ENCODE assay signal across 9 cellular contexts in the genomic region with DNA sequence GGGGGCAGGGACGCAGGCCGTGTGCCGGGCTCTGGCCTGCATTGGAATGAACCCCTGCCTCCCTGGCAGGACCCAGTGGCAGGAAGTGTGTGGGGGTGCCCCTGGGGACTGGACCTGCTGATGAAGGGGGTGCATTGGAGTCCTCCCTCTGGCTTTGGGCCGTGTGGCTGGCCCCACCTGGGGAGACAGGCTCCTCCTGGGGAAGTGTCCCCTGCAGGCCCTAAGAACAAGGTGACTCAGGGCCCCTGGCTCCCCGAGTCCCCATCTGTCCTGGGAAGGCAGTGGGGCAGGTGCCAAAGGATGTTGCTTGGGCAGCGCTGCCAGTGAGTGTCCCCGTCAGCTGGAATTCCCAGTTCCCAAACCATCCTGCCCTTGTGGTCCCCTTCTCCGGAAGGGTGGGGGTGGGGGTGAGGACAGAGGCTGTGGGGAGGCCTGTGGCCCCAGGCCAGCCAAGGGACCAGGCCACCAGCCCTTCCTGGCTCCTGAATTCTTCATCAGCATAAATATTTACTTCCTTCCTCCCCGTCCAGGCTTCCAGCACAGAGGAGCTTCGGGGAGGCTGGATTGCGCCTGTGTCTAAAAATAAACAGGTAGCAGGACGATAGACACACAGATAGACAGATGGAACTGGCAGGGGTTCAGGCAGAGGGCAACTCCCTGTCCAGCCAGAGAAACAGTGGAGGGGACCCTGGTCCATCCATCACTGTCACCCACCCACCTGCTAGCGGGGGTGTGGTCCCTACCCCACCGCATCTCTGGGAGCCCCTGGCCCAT. TPM values are rescaled to one million over a fixed set of nuclear protein-coding genes. Genes with fewer than 3 reads are reported as not detected.
A peak's percentile ranks its signal among the peaks of the same experiment; 100 is the strongest.
DNase-seq lines count a peak whose midpoint lies in the region; ATAC-seq, FAIRE-seq and TF ChIP-seq lines count a peak whose summit lies in the region.
"Had no signal": no experiment of that assay in that cellular context is flagged by ENCODE, and none has a peak within 500 bp of the region (broad histone marks: within the 10 kb centered on the region; RNA-seq: fewer than 3 reads in every experiment).

No MANE protein-coding gene starts in this region.

- peak overlapping the region; percentile 22; the same call in 1 of the 2 replicates for H3K27ac ChIP-seq in HCT116 (ENCODE audit: low read depth, low read length)
- peak overlapping the region; percentile 39; the same call in 1 of the 3 replicates for H3K27ac ChIP-seq in K562 (ENCODE audit: extremely low read depth, low read depth, low read length)
- H3K27ac ChIP-seq in spleen: peak overlapping the region; percentile 33 to 78 (median 74)
- H3K27ac ChIP-seq in PC-9: no peak overlapping the region

- 51% methylated on average over 13 of the region's 14 CpGs for WGBS in K562 (ENCODE audit: insufficient coverage, low coverage, missing lambda C conversion rate)
- WGBS in spleen, 5 donors: 37 to 51% (median 45%) methylated on average over 8 to 14 of the region's 14 CpGs

- no peak overlapping the region for H3K9ac ChIP-seq in HCT116 (ENCODE audit: low read length)
- peak overlapping the region in 1 of 2 experiments; percentile 68; a peak in 2 of 4 replicates for H3K9ac ChIP-seq in K562 (ENCODE audit: insufficient read depth in 1 of 2, low read depth in 2 of 2, low read length in 2 of 2)

- H3K79me2 ChIP-seq in HCT116 (ENCODE audit: insufficient read depth, low read length): peaks cover 90% of the 10 kb centered on the region
- H3K79me2 ChIP-seq in K562 (ENCODE audit: control insufficient read depth, insufficient read depth, low read length): peaks cover 9% of the 10 kb centered on the region; the same call in 2 of the 3 replicates
- no peaks in the 10 kb centered on the region for H3K79me2 ChIP-seq in PC-9 (ENCODE audit: low read depth)

- ATAC-seq in HCT116: no peak
- ATAC-seq in K562: no peak

- DNase-seq in HCT116 (ENCODE audit: low read depth, low spot score) (no peak), K562 (ENCODE audit: extremely low read depth in 1 of 4, low spot score in 3 of 4) (no peak), kidney tubule cell (ENCODE audit: low spot score) (peak; percentile 55), spleen (no peak), PC-9 (no peak), HuH-7 (ENCODE audit: low spot score) (no peak), T-helper 1 cell (no peak)
- DNase-seq in stimulated activated naive CD4-positive, alpha-beta T cell treated with Interleukin-2 at 50 U/mL for 16 hours (lab: John Stamatoyannopoulos, UW): no peak
- DNase-seq: NCI-H446 had no signal

- POLR2A ChIA-PET in HCT116 (lab: Charles Lee): no interaction called here
- POLR2A ChIA-PET in K562 (lab: Yijun Ruan, JAX): interaction anchor here (0.5 to 1.1 kb wide), 6 partner anchors 9 to 624 kb away, joined by 3 to 5 read pairs (median 4); no protein-coding TSS in a partner anchor
- POLR2A ChIA-PET in PC-9 (lab: Charles Lee; ENCODE audit: unreplicated experiment): no interaction called here

- in situ Hi-C loops in K562 (cut with MboI): loop anchor here (10.0 kb wide), 2 partner anchors 124 to 344 kb away; no protein-coding TSS in a partner anchor

- BruUV-seq in HCT116 (replicated peaks; lab: Mats Ljungman, UMichigan) (no TSS peak), K562 (replicated peaks; lab: Mats Ljungman, UMichigan) (no TSS peak), PC-9 (replicated peaks; lab: Mats Ljungman, UMichigan) (no TSS peak)

- no peak for FAIRE-seq in K562 (lab: Jason Lieb, UNC)

- no peak for TF ChIP-seq POLR2A in HCT116 (IDR thresholded peaks at IDR 0.05; ENCODE audit: borderline replicate concordance, extremely low read depth, insufficient read depth, insufficient read length)
- TF ChIP-seq POLR2A in K562 (conservative IDR thresholded peaks at IDR 0.05): no peak
- TF ChIP-seq POLR2A in spleen (IDR thresholded peaks at IDR 0.05): no peak

- H4K20me1 ChIP-seq in HCT116 (ENCODE audit: insufficient read depth) (0 out of 2 replicates have a peak, but pooled peaks cover 3% of the 10 kb centered on the region), K562 (replicated peaks; ENCODE audit: control insufficient read depth, insufficient read depth, low read length) (0 out of 2 replicates have a peak, but pooled peaks cover 15% of the 10 kb centered on the region), PC-9 (ENCODE audit: insufficient read depth) (peaks cover 28% of the 10 kb centered on the region)

- H3K4me2 ChIP-seq in HCT116 (ENCODE audit: low read length) (peak overlapping the region; percentile 12; the same call in 1 of the 2 replicates), K562 (ENCODE audit: insufficient read depth, low read length) (no peak overlapping the region; the same call in 1 of the 2 replicates), PC-9 (no peak overlapping the region)

- no peak overlapping the region for H2AFZ ChIP-seq in HCT116 (ENCODE audit: low read depth, low read length, poor library complexity, severe bottlenecking)
- H2AFZ ChIP-seq in K562 (ENCODE audit: low read depth, low read length): no peak overlapping the region
- H2AFZ ChIP-seq in PC-9: no peak overlapping the region

- no peaks in the 10 kb centered on the region for H3K9me1 ChIP-seq in K562 (ENCODE audit: control insufficient read depth, insufficient read depth, low read length)

- no peak for TF ChIP-seq RAD21 in HCT116 (IDR thresholded peaks at IDR 0.05; ENCODE audit: low read depth)
- no peak for TF ChIP-seq RAD21 in K562 (CRISPR knock-in tag; conservative IDR thresholded peaks at IDR 0.05 in 1 of 2, IDR thresholded peaks at IDR 0.05 in 1 of 2)

- TF ChIP-seq EP300 in K562 (IDR thresholded peaks at IDR 0.05; ENCODE audit: low read length): no peak

- H3K36me3 ChIP-seq in HCT116 (ENCODE audit: control insufficient read depth in 1 of 2, insufficient read depth in 2 of 2, low read length in 2 of 2) (peaks cover 0 to 6% of the 10 kb centered on the region in 2 experiments; a peak in 1 of 4 replicates), K562 (ENCODE audit: control insufficient read depth, insufficient read depth, low read length) (no peaks in the 10 kb centered on the region), spleen (peaks cover 0 to 14% (median 0%) of the 10 kb centered on the region in 6 donors), PC-9 (ENCODE audit: low read depth) (no peaks in the 10 kb centered on the region)

- H3K27me3 ChIP-seq in HCT116 (ENCODE audit: insufficient read depth, low read length): no peaks in the 10 kb centered on the region
- no peaks in the 10 kb centered on the region for H3K27me3 ChIP-seq in K562 (ENCODE audit: control insufficient read depth in 2 of 2, insufficient read depth in 2 of 2, low read length in 2 of 2)
- peaks cover 0 to 33% (median 0%) of the 10 kb centered on the region in 7 donors for H3K27me3 ChIP-seq in spleen (replicated peaks in 1 of 7)
- no peaks in the 10 kb centered on the region for H3K27me3 ChIP-seq in PC-9 (ENCODE audit: insufficient read depth, low read depth)

- no peak for TF ChIP-seq CTCF in HCT116 (IDR thresholded peaks at IDR 0.05 in 2 of 3, conservative IDR thresholded peaks at IDR 0.05 in 1 of 3; ENCODE audit: borderline replicate concordance in 1 of 3, insufficient read depth in 1 of 3, low read depth in 2 of 3, low read length in 2 of 3)
- TF ChIP-seq CTCF in K562 (IDR thresholded peaks at IDR 0.05 in 2 of 3, conservative IDR thresholded peaks at IDR 0.05 in 1 of 3; ENCODE audit: insufficient read depth in 2 of 3, low read depth in 1 of 3, low read length in 3 of 3): no peak
- no peak for TF ChIP-seq CTCF in spleen (IDR thresholded peaks at IDR 0.05 in 8 of 11, conservative IDR thresholded peaks at IDR 0.05 in 3 of 11)
- no peak for TF ChIP-seq CTCF in PC-9 (conservative IDR thresholded peaks at IDR 0.05)

- RAD21 ChIA-PET in HCT116 (lab: Charles Lee; ENCODE audit: low non-redundant PET in 1 of 2, low total read pairs in 2 of 2, uncharacterized antibody in 2 of 2, unreplicated experiment in 2 of 2): interaction anchor here in 1 of 2 experiments (0.8 kb wide), 1 partner anchor 38 kb away, joined by 4 read pairs; no protein-coding TSS in a partner anchor

- H3K9me2 ChIP-seq in HCT116 (ENCODE audit: insufficient read depth): no peaks in the 10 kb centered on the region
- H3K9me2 ChIP-seq in PC-9 (ENCODE audit: insufficient read depth): no peaks in the 10 kb centered on the region

- H3K4me3 ChIP-seq in HCT116 (replicated peaks in 1 of 2; ENCODE audit: low read depth in 1 of 2, low read length in 2 of 2) (no peak overlapping the region), K562 (no peak overlapping the region), spleen (peak overlapping the region in 5 of 8 donors; percentile 37 to 74 (median 45)), PC-9 (no peak overlapping the region)

- peaks cover 7% of the 10 kb centered on the region; the same call in 1 of the 2 replicates for H3F3A ChIP-seq in PC-9 (ENCODE audit: insufficient read depth, low read depth)

- peaks cover 6 to 32% of the 10 kb centered on the region in 2 experiments; a peak in 2 of 4 replicates for H3K4me1 ChIP-seq in HCT116 (ENCODE audit: control insufficient read depth in 1 of 2, insufficient read depth in 2 of 2, low read length in 2 of 2)
- H3K4me1 ChIP-seq in K562 (replicated peaks in 1 of 2; ENCODE audit: control insufficient read depth in 2 of 2, insufficient read depth in 2 of 2, low read length in 2 of 2): peaks cover 4 to 63% of the 10 kb centered on the region in 2 experiments
- peaks cover 22 to 68% (median 58%) of the 10 kb centered on the region in 6 donors for H3K4me1 ChIP-seq in spleen
- no peaks in the 10 kb centered on the region for H3K4me1 ChIP-seq in PC-9 (replicated peaks; ENCODE audit: insufficient read depth)

- intact Hi-C loops in HCT116 (cut with micrococcal nuclease): no loop called here
- intact Hi-C loops in K562 (cut with micrococcal nuclease): no loop called here
- intact Hi-C loops in spleen (cut with DNase I; ENCODE audit: low total_unique reads): no loop called here
- intact Hi-C loops in PC-9 (cut with micrococcal nuclease; ENCODE audit: unreplicated experiment): no loop called here

- H3K9me3 ChIP-seq in HCT116 (ENCODE audit: control insufficient read depth in 1 of 2, insufficient read depth in 1 of 2, low read depth in 1 of 2, low read length in 2 of 2) (no peaks in the 10 kb centered on the region), K562 (replicated peaks; ENCODE audit: control insufficient read depth, insufficient read depth, low read depth, low read length) (no peaks in the 10 kb centered on the region), spleen (no peaks in the 10 kb centered on the region), PC-9 (ENCODE audit: insufficient read depth, low read depth) (no peaks in the 10 kb centered on the region)

- CTCF ChIA-PET in HCT116 (lab: Charles Lee) (interaction anchor here (0.9 to 2.2 kb wide), 4 partner anchors 19 to 75 kb away, joined by 3 to 12 read pairs (median 3); no protein-coding TSS in a partner anchor), K562 (lab: Yijun Ruan, JAX; ENCODE audit: low intra/inter-chr PET ratio) (interaction anchor here (0.6 to 3.6 kb wide), 3 partner anchors 39 to 129 kb away, joined by 3 to 19 read pairs (median 18); no protein-coding TSS in a partner anchor), PC-9 (lab: Charles Lee) (interaction anchor here (0.6 to 1.6 kb wide), 3 partner anchors 40 to 346 kb away, joined by 3 to 10 read pairs (median 3); no protein-coding TSS in a partner anchor)

RNA-seq across cellular contexts. Expression of a gene that starts 12.9 kb away (rescaled TPM):
- total RNA-seq in HCT116 (2021; ENCODE audit: unreplicated experiment) (18.2 TPM), K562 (2014; rRNA removed) (0.91 and 1.4 TPM in 2 replicates), K562 (2014; rRNA removed; fragmentation: Illumina TruSeq; extraction: Trizol) (0.10 and 0.11 TPM in 2 replicates), K562 (2015; rRNA removed; fragmentation: Illumina TruSeq; extraction: Trizol) (0.33 and 0.68 TPM in 2 replicates), K562 (2021) (7.6 and 9.0 TPM in 2 replicates), spleen (1 to 10 TPM; 1.8 to 8.4 (median 4.8) TPM), PC-9 (2021) (44.2 and 48.3 TPM in 2 replicates)
- 15.5 and 15.6 TPM in 2 replicates for polyA plus RNA-seq in HCT116 (2012)
- total RNA-seq in K562 (2011; cell fraction: chromatin; rRNA removed; ENCODE audit: low replicate concordance): 2.1 and 6.1 TPM in 2 replicates
- 3.8 and 4.2 TPM in 2 replicates for total RNA-seq in K562 (2011; cell fraction: nucleolus; rRNA removed)
- total RNA-seq in K562 (2011; cell fraction: nucleoplasm; rRNA removed): 2.9 and 3.6 TPM in 2 replicates
- polyA plus RNA-seq in K562 (2011; rRNA removed) (0.57 and 1.0 TPM in 2 replicates), K562 (2014; fragmentation: Illumina TruSeq; extraction: Trizol) (2.2 and 5.8 TPM in 2 replicates), K562 (2014; fragmentation: Nextera tagmentation; extraction: Ambion mirVana) (under 1 TPM; 0.10 to 0.25 TPM), K562 (2014; rRNA removed) (2.3 and 2.9 TPM in 2 replicates), spleen (1 to 10 TPM in 2 of 3 donors, under 1 TPM in 1; 0.89 to 2.5 (median 2.0) TPM)
- 1.0 and 2.2 TPM in 2 replicates for polyA plus RNA-seq in K562 (2011; cell fraction: cytosol; rRNA removed)
- polyA plus RNA-seq in K562 (2011; cell fraction: nucleus; rRNA removed): 2.8 and 4.9 TPM in 2 replicates
- polyA plus RNA-seq in K562 (2012): 6.8 and 7.9 TPM in 2 replicates
- 0.27 and 0.32 TPM in 2 replicates for polyA minus RNA-seq in K562 (2011; rRNA and poly(A)+ RNA removed)
- polyA minus RNA-seq in K562 (2011; cell fraction: cytosol; rRNA and poly(A)+ RNA removed): 3.3 and 4.6 TPM in 2 replicates
- 1.00 and 1.1 TPM in 2 replicates for polyA minus RNA-seq in K562 (2011; cell fraction: nucleus; rRNA and poly(A)+ RNA removed)

RNA-seq across cellular contexts. Expression of a gene that starts 22.4 kb away (rescaled TPM):
- total RNA-seq in HCT116 (2021; ENCODE audit: unreplicated experiment) (102 TPM), K562 (2014; rRNA removed) (173 and 213 TPM in 2 replicates), K562 (2014; rRNA removed; fragmentation: Illumina TruSeq; extraction: Trizol) (32.6 and 38.7 TPM in 2 replicates), K562 (2015; rRNA removed; fragmentation: Illumina TruSeq; extraction: Trizol) (48.4 and 56.1 TPM in 2 replicates), K562 (2021) (123 and 150 TPM in 2 replicates), spleen (10 to 100 TPM; 26.7 to 45.9 (median 30.1) TPM), PC-9 (2021) (95.9 and 110 TPM in 2 replicates)
- 98.6 and 111 TPM in 2 replicates for polyA plus RNA-seq in HCT116 (2012)
- total RNA-seq in K562 (2011; cell fraction: chromatin; rRNA removed; ENCODE audit: low replicate concordance): 70.0 and 135 TPM in 2 replicates
- 74.5 and 92.1 TPM in 2 replicates for total RNA-seq in K562 (2011; cell fraction: nucleolus; rRNA removed)
- 76.8 and 107 TPM in 2 replicates for total RNA-seq in K562 (2011; cell fraction: nucleoplasm; rRNA removed)
- polyA plus RNA-seq in K562 (2011; rRNA removed) (79.3 and 88.9 TPM in 2 replicates), K562 (2014; fragmentation: Illumina TruSeq; extraction: Trizol) (49.0 and 66.3 TPM in 2 replicates), K562 (2014; fragmentation: Nextera tagmentation; extraction: Ambion mirVana) (10 to 100 TPM; 41.5 to 81.1 TPM), K562 (2014; rRNA removed) (243 and 273 TPM in 2 replicates), spleen (10 to 100 TPM; 65.5 to 88.8 (median 84.8) TPM)
- 175 and 283 TPM in 2 replicates for polyA plus RNA-seq in K562 (2011; cell fraction: cytosol; rRNA removed)
- 85.0 and 101 TPM in 2 replicates for polyA plus RNA-seq in K562 (2011; cell fraction: nucleus; rRNA removed)
- 96.6 and 100 TPM in 2 replicates for polyA plus RNA-seq in K562 (2012)
- polyA minus RNA-seq in K562 (2011; rRNA and poly(A)+ RNA removed): 10.6 and 11.8 TPM in 2 replicates
- 19.8 and 22.7 TPM in 2 replicates for polyA minus RNA-seq in K562 (2011; cell fraction: cytosol; rRNA and poly(A)+ RNA removed)
- 10.8 and 13.7 TPM in 2 replicates for polyA minus RNA-seq in K562 (2011; cell fraction: nucleus; rRNA and poly(A)+ RNA removed)

RNA-seq across cellular contexts. Expression of a gene that starts 42.9 kb away (rescaled TPM):
- total RNA-seq in HCT116 (2021; ENCODE audit: unreplicated experiment) (6.3 TPM), K562 (2014; rRNA removed) (1.7 and 2.2 TPM in 2 replicates), K562 (2014; rRNA removed; fragmentation: Illumina TruSeq; extraction: Trizol) (0.06 and 0.07 TPM in 2 replicates), K562 (2015; rRNA removed; fragmentation: Illumina TruSeq; extraction: Trizol) (0.51 and 1.1 TPM in 2 replicates), K562 (2021) (2.4 and 2.5 TPM in 2 replicates), spleen (10 to 100 TPM in 5 of 7 donors, 1 to 10 TPM in 2; 7.4 to 24.9 (median 15.6) TPM), PC-9 (2021) (45.3 and 49.8 TPM in 2 replicates)
- 6.7 and 7.4 TPM in 2 replicates for polyA plus RNA-seq in HCT116 (2012)
- 1.2 and 9.8 TPM in 2 replicates for total RNA-seq in K562 (2011; cell fraction: chromatin; rRNA removed; ENCODE audit: low replicate concordance)
- 10.1 and 15.2 TPM in 2 replicates for total RNA-seq in K562 (2011; cell fraction: nucleolus; rRNA removed)
- 3.7 and 5.7 TPM in 2 replicates for total RNA-seq in K562 (2011; cell fraction: nucleoplasm; rRNA removed)
- polyA plus RNA-seq in K562 (2011; rRNA removed) (0.31 and 1.2 TPM in 2 replicates), K562 (2014; fragmentation: Illumina TruSeq; extraction: Trizol) (0.16 and 0.42 TPM in 2 replicates), K562 (2014; fragmentation: Nextera tagmentation; extraction: Ambion mirVana) (under 1 TPM in 1 of 2 experiments, not detected in 1; 0.01 TPM), K562 (2014; rRNA removed) (0.78 and 0.90 TPM in 2 replicates), spleen (1 to 10 TPM; 2.0 to 6.3 (median 5.2) TPM)
- polyA plus RNA-seq in K562 (2011; cell fraction: cytosol; rRNA removed): 0.78 and 3.2 TPM in 2 replicates
- 1.2 and 2.6 TPM in 2 replicates for polyA plus RNA-seq in K562 (2011; cell fraction: nucleus; rRNA removed)
- polyA plus RNA-seq in K562 (2012): 2.9 and 6.1 TPM in 2 replicates
- 0.56 and 0.63 TPM in 2 replicates for polyA minus RNA-seq in K562 (2011; rRNA and poly(A)+ RNA removed)
- 1.1 and 2.8 TPM in 2 replicates for polyA minus RNA-seq in K562 (2011; cell fraction: cytosol; rRNA and poly(A)+ RNA removed)
- polyA minus RNA-seq in K562 (2011; cell fraction: nucleus; rRNA and poly(A)+ RNA removed): 3.4 and 6.3 TPM in 2 replicates

RNA-seq across cellular contexts. Expression of a gene that starts 55.9 kb away (rescaled TPM):
- total RNA-seq in HCT116 (2021; ENCODE audit: unreplicated experiment) (37.1 TPM), K562 (2014; rRNA removed) (27.7 and 28.8 TPM in 2 replicates), K562 (2014; rRNA removed; fragmentation: Illumina TruSeq; extraction: Trizol) (5.6 and 7.7 TPM in 2 replicates), K562 (2015; rRNA removed; fragmentation: Illumina TruSeq; extraction: Trizol) (16.2 and 16.9 TPM in 2 replicates), K562 (2021) (31.2 and 32.8 TPM in 2 replicates), spleen (10 to 100 TPM in 4 of 7 donors, 1 to 10 TPM in 3; 8.5 to 14.9 (median 11.0) TPM), PC-9 (2021) (25.0 and 34.8 TPM in 2 replicates)
- 21.3 and 21.7 TPM in 2 replicates for polyA plus RNA-seq in HCT116 (2012)
- 12.1 and 23.1 TPM in 2 replicates for total RNA-seq in K562 (2011; cell fraction: chromatin; rRNA removed; ENCODE audit: low replicate concordance)
- 12.4 and 13.3 TPM in 2 replicates for total RNA-seq in K562 (2011; cell fraction: nucleolus; rRNA removed)
- total RNA-seq in K562 (2011; cell fraction: nucleoplasm; rRNA removed): 11.0 and 16.1 TPM in 2 replicates
- polyA plus RNA-seq in K562 (2011; rRNA removed) (8.5 and 15.3 TPM in 2 replicates), K562 (2014; fragmentation: Illumina TruSeq; extraction: Trizol) (10.6 and 13.6 TPM in 2 replicates), K562 (2014; fragmentation: Nextera tagmentation; extraction: Ambion mirVana) (under 1 TPM; 0.10 to 0.11 TPM), K562 (2014; rRNA removed) (19.8 and 22.6 TPM in 2 replicates), spleen (10 to 100 TPM in 2 of 3 donors, 1 to 10 TPM in 1; 7.6 to 14.2 (median 11.5) TPM)
- polyA plus RNA-seq in K562 (2011; cell fraction: cytosol; rRNA removed): 8.1 and 15.3 TPM in 2 replicates
- polyA plus RNA-seq in K562 (2011; cell fraction: nucleus; rRNA removed): 12.2 and 17.2 TPM in 2 replicates
- polyA plus RNA-seq in K562 (2012): 15.9 and 19.7 TPM in 2 replicates
- 14.2 and 15.3 TPM in 2 replicates for polyA minus RNA-seq in K562 (2011; rRNA and poly(A)+ RNA removed)
- polyA minus RNA-seq in K562 (2011; cell fraction: cytosol; rRNA and poly(A)+ RNA removed): 15.2 and 18.3 TPM in 2 replicates
- polyA minus RNA-seq in K562 (2011; cell fraction: nucleus; rRNA and poly(A)+ RNA removed): 5.0 and 8.7 TPM in 2 replicates

Comparison
In these comparisons a context has a peak if more than half of its experiments do, and no peak if none do; other contexts are left out.
1. H3K4me3 ChIP-seq: peak in spleen (5 of 8); none in HCT116 (0 of 2), K562 (single experiment) and PC-9 (single experiment).